8 cellular contexts compared by ENCODE assay signal in genomic region chrX:119574394-119575266, GRCh38. TPM values are rescaled to one million over a fixed set of nuclear protein-coding genes. Genes with fewer than 3 reads are reported as not detected.
A peak's percentile ranks its signal among the peaks of the same experiment; 100 is the strongest.
DNase-seq lines count a peak whose midpoint lies in the region; ATAC-seq, FAIRE-seq and TF ChIP-seq lines count a peak whose summit lies in the region.

Gene UBE2A, plus strand, starts transcription at chrX:119574563. Its CDS starts 149 bp downstream, at chrX:119574712.

- H3K27ac Mint-ChIP-seq in chondrocyte (ENCODE audit: unreplicated experiment): peak within 1 kb of the TSS; percentile 96

- peak; percentile 38 for TF ChIP-seq CTCF in BJ (IDR thresholded peaks at IDR 0.05; ENCODE audit: insufficient read depth, low read depth, low read length)
- peak; percentile 75 for TF ChIP-seq CTCF in chondrocyte (IDR thresholded peaks at IDR 0.05)
- TF ChIP-seq CTCF in kidney epithelial cell (IDR thresholded peaks at IDR 0.05; ENCODE audit: insufficient read depth, low read length, poor library complexity, severe bottlenecking): no peak

- ATAC-seq in HG03442 (IDR thresholded peaks at IDR 0.05; ENCODE audit: unreplicated experiment): peak; percentile 80

- H3K27me3 ChIP-seq in BJ (ENCODE audit: control insufficient read depth, insufficient read depth, low read length): no peaks in the 10 kb centered on the region
- H3K27me3 ChIP-seq in kidney epithelial cell (ENCODE audit: control insufficient read depth, insufficient read depth, low read length): no peaks in the 10 kb centered on the region

- POLR2A ChIA-PET in BJ (lab: Charles Lee): interaction anchor here (0.6 kb wide), 1 partner anchor 32 kb away, joined by 3 read pairs; no protein-coding TSS in a partner anchor

- H3K4me3 ChIP-seq in BJ (ENCODE audit: low read depth, low read length): peak within 1 kb of the TSS; percentile 73
- H3K4me3 ChIP-seq in kidney epithelial cell (ENCODE audit: low read depth, low read length): peak within 1 kb of the TSS; percentile 69

- peak; percentile 96 for FAIRE-seq in GM19239 (lab: Jason Lieb, UNC)

- peak within 1 kb of the TSS; percentile 92 for H3K4me3 Mint-ChIP-seq in chondrocyte (ENCODE audit: unreplicated experiment)

- no peaks in the 10 kb centered on the region for H3K36me3 Mint-ChIP-seq in chondrocyte (ENCODE audit: low read depth)

- H3K36me3 ChIP-seq in BJ (ENCODE audit: control insufficient read depth, insufficient read depth, low read length) (no peaks in the 10 kb centered on the region; the same call in 1 of the 2 replicates), kidney epithelial cell (ENCODE audit: control insufficient read depth, insufficient read depth, low read length) (no peaks in the 10 kb centered on the region)

- DNase-seq in BJ (ENCODE audit: low read depth) (peak; percentile 32), GM19239 (ENCODE audit: insufficient read length, low spot score) (peak; percentile 72), NCI-H510A treated with DMSO at 0.1 percent for 48 hours (lab: John Stamatoyannopoulos, UW) (peak; percentile 74), chondrocyte (ENCODE audit: low spot score) (peak; percentile 96), kidney epithelial cell (ENCODE audit: low read depth) (no peak)
- DNase-seq in activated CD4-positive, alpha-beta T cell treated with anti-CD3 and anti-CD28 coated beads for 24 hours (ENCODE audit: low read depth in 2 of 2): peak; percentile 76 to 78
- peak; percentile 81 to 83 for DNase-seq in stimulated activated CD4-positive, alpha-beta T cell treated with anti-CD3 and anti-CD28 coated beads, Interleukin-15, amount 100 ng/mL, for 48 hours (ENCODE audit: low read depth in 2 of 2)

- CTCF ChIA-PET in BJ (lab: Yijun Ruan, JAX): interaction anchor here (0.6 to 1.1 kb wide), 4 partner anchors 9 to 90 kb away, joined by 3 to 5 read pairs (median 4); no protein-coding TSS in a partner anchor

- H3K9me3 Mint-ChIP-seq in chondrocyte (ENCODE audit: low read depth): peaks cover 4% of the 10 kb centered on the region

- H3K27me3 Mint-ChIP-seq in chondrocyte (ENCODE audit: low read depth): no peaks in the 10 kb centered on the region

- H3K4me1 Mint-ChIP-seq in chondrocyte (ENCODE audit: low read depth): peaks cover 4% of the 10 kb centered on the region

RNA-seq across cellular contexts. Expression of gene UBE2A, which starts in this region (rescaled TPM):
- 44.8 and 65.5 TPM in 2 replicates for polyA plus RNA-seq in BJ (2011; rRNA removed)
- 13.6 and 19.6 TPM in 2 replicates for polyA minus RNA-seq in BJ (2011; rRNA and poly(A)+ RNA removed)
- total RNA-seq in chondrocyte: 69.5 to 72.5 TPM (median 71.6 TPM) in 3 replicates
- 30.1 and 35.2 TPM in 2 replicates for total RNA-seq in kidney epithelial cell
